Comparison of ENCODE assay signal across 8 cellular contexts in the genomic region with DNA sequence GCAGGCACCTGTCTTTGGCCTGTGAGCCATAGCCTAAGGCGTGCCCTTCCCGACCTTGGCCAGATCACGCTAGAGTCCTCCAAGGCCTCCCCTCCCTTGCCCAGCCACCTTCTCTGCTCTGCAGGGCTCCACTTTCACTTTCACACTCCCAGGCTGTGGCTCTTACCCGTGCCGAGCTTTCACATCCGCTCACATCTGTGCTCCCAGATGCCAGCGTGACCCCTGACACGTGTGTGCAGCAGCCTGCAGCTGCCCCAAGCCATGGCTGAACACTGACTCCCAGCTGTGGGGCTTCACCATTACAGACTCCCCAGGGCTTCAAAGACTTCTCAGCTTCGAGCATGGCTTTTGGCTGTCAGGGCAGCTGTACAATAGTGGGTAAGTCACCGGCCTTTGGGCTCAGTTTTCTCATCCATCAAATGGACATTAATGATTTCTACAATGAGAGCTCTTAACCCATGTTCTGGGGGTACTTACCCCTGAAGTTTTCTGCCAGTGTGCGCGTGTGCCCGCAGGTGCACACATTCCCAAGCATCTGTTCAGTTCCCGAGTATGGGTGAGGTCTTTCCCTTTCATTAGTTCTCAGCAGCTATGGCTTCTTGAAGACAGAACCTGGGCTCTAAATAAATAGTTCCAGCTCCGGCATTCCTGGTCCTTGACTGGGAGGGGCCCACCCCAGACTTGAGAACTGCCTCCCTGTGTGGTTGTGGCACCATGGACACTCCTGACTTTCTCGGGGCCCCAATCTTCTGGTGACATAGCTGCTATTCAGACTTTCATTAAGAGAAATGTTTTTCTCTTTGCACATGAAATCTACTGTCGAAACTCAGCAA.
A peak's percentile ranks its signal among the peaks of the same experiment; 100 is the strongest.
DNase-seq lines count a peak whose midpoint lies in the region; ATAC-seq, FAIRE-seq and TF ChIP-seq lines count a peak whose summit lies in the region.

No MANE protein-coding gene starts in this region.

- peak overlapping the region; percentile 96 for H3K27ac Mint-ChIP-seq in T-helper 2 cell treated with Interferon-gamma antibody and Interleukin-4, amounts not matched to agents 5 μg/mL and 100 μg/mL, for 36 hours

- H3K9me3 ChIP-seq in K562 (replicated peaks; ENCODE audit: control insufficient read depth, insufficient read depth, low read depth, low read length) (no peaks in the 10 kb centered on the region), left lung (no peaks in the 10 kb centered on the region)

- H3K27me3 Mint-ChIP-seq in T-helper 2 cell treated with Interferon-gamma antibody and Interleukin-4, amounts not matched to agents 5 μg/mL and 100 μg/mL, for 36 hours (ENCODE audit: low read depth) = no peaks in the 10 kb centered on the region

- H3K4me3 ChIP-seq in K562 (no peak overlapping the region), left lung (peak overlapping the region; percentile 19 to 56)

- peaks cover 78% of the 10 kb centered on the region for H3K4me1 Mint-ChIP-seq in T-helper 2 cell treated with Interferon-gamma antibody and Interleukin-4, amounts not matched to agents 5 μg/mL and 100 μg/mL, for 36 hours (ENCODE audit: low read depth)

- H3K36me3 Mint-ChIP-seq in T-helper 2 cell treated with Interferon-gamma antibody and Interleukin-4, amounts not matched to agents 5 μg/mL and 100 μg/mL, for 36 hours (ENCODE audit: low read depth) = peaks cover 31% of the 10 kb centered on the region

- H3K4me1 ChIP-seq in K562 (replicated peaks in 1 of 2; ENCODE audit: control insufficient read depth in 2 of 2, insufficient read depth in 2 of 2, low read length in 2 of 2) = peaks cover 18 to 23% of the 10 kb centered on the region in 2 experiments; a peak in 4 of 5 replicates
- H3K4me1 ChIP-seq in left lung = peaks cover 42 to 100% of the 10 kb centered on the region in 2 donors

- DNase-seq in NCI-H82 (lab: John Stamatoyannopoulos, UW) (peak; percentile 27), NCI-H82 treated with DMSO at 0.1 percent for 48 hours (lab: John Stamatoyannopoulos, UW; ENCODE audit: unreplicated experiment) (no peak), K562 (ENCODE audit: extremely low read depth in 1 of 4, low spot score in 3 of 4) (no peak), left lung (peak; percentile 90), NCI-H1417 treated with DMSO at 0.1 percent for 48 hours (lab: John Stamatoyannopoulos, UW) (no peak)
- peak; percentile 80 for DNase-seq in T-helper 2 cell treated with Interferon-gamma antibody and Interleukin-4, amounts not matched to agents 5 μg/mL and 100 μg/mL, for 36 hours (ENCODE audit: low spot score)
- DNase-seq in stimulated activated CD4-positive, alpha-beta T cell treated with anti-CD3 and anti-CD28 coated beads, TNF-alpha, amount 100 ng/mL, for 48 hours (ENCODE audit: low read depth in 3 of 3) = peak; percentile 64 to 73 (median 68)

- H3K9me3 Mint-ChIP-seq in T-helper 2 cell treated with Interferon-gamma antibody and Interleukin-4, amounts not matched to agents 5 μg/mL and 100 μg/mL, for 36 hours = no peaks in the 10 kb centered on the region

- TF ChIP-seq EP300 in K562 (IDR thresholded peaks at IDR 0.05; ENCODE audit: low read length) = no peak

- 0 out of 2 replicates have a peak overlapping the region, but pooled peaks have one; percentile 3 for H2AFZ ChIP-seq in K562 (ENCODE audit: low read depth, low read length)

- peak in 2 of 3 experiments; percentile 29 to 35; a peak in 3 of 6 replicates for TF ChIP-seq CTCF in K562 (IDR thresholded peaks at IDR 0.05 in 2 of 3, conservative IDR thresholded peaks at IDR 0.05 in 1 of 3; ENCODE audit: insufficient read depth in 2 of 3, low read depth in 1 of 3, low read length in 3 of 3)
- no peak for TF ChIP-seq CTCF in left lung (IDR thresholded peaks at IDR 0.05)

- in situ Hi-C loops in K562 (cut with MboI) = no loop called here

- TF ChIP-seq POLR2A in K562 (conservative IDR thresholded peaks at IDR 0.05) = no peak

- H3K9ac ChIP-seq in K562 (ENCODE audit: insufficient read depth in 1 of 2, low read depth in 2 of 2, low read length in 2 of 2) = 0 out of 4 replicates have a peak overlapping the region, but pooled peaks of 1 of the 2 experiments have one; percentile 71

- FAIRE-seq in K562 (lab: Jason Lieb, UNC) = peak; percentile 26

- H4K20me1 ChIP-seq in K562 (replicated peaks; ENCODE audit: control insufficient read depth, insufficient read depth, low read length) = 0 out of 2 replicates have a peak, but pooled peaks cover 5% of the 10 kb centered on the region

- H3K27me3 ChIP-seq in K562 (ENCODE audit: control insufficient read depth in 2 of 2, insufficient read depth in 2 of 2, low read length in 2 of 2) (no peaks in the 10 kb centered on the region), left lung (no peaks in the 10 kb centered on the region)

- 0 out of 4 replicates have a peak, but pooled peaks of 1 of the 2 experiments have one; percentile 16 for TF ChIP-seq RAD21 in K562 (CRISPR knock-in tag; conservative IDR thresholded peaks at IDR 0.05 in 1 of 2, IDR thresholded peaks at IDR 0.05 in 1 of 2)

- CTCF ChIA-PET in K562 (lab: Yijun Ruan, JAX; ENCODE audit: low intra/inter-chr PET ratio) = interaction anchor here (0.6 kb wide), 1 partner anchor 105 kb away, joined by 3 read pairs; no protein-coding TSS in a partner anchor

- no peaks in the 10 kb centered on the region for H3K79me2 ChIP-seq in K562 (ENCODE audit: control insufficient read depth, insufficient read depth, low read length)

- H3K9me1 ChIP-seq in K562 (ENCODE audit: control insufficient read depth, insufficient read depth, low read length) = no peaks in the 10 kb centered on the region

- H3K36me3 ChIP-seq in K562 (ENCODE audit: control insufficient read depth, insufficient read depth, low read length) (no peaks in the 10 kb centered on the region), left lung (peaks cover 0 to 42% of the 10 kb centered on the region in 2 donors)

- 50% methylated on average over 16 of the region's 17 CpGs for WGBS in K562 (ENCODE audit: insufficient coverage, low coverage, missing lambda C conversion rate)

- no peak overlapping the region for H3K27ac ChIP-seq in K562 (ENCODE audit: extremely low read depth, low read depth, low read length)
- H3K27ac ChIP-seq in left lung = peak overlapping the region; percentile 88 to 92

- intact Hi-C loops in K562 (cut with micrococcal nuclease) (no loop called here), left lung (cut with DNase I) (loop anchor here in 1 of 2 donors (5.0 kb wide), 1 partner anchor 135 kb away; no protein-coding TSS in a partner anchor)

- POLR2A ChIA-PET in K562 (lab: Yijun Ruan, JAX) = interaction anchor here (0.5 to 1.9 kb wide), 11 partner anchors 9 to 168 kb away, joined by 3 to 7 read pairs (median 3); no protein-coding TSS in a partner anchor

- no peak overlapping the region for H3K4me2 ChIP-seq in K562 (ENCODE audit: insufficient read depth, low read length)

- peak; percentile 76 for ATAC-seq in HG03095 (IDR thresholded peaks at IDR 0.05; ENCODE audit: unreplicated experiment)
- ATAC-seq in K562 = peak; percentile 27
- peak; percentile 78 for ATAC-seq in left lung

- H3K4me3 Mint-ChIP-seq in T-helper 2 cell treated with Interferon-gamma antibody and Interleukin-4, amounts not matched to agents 5 μg/mL and 100 μg/mL, for 36 hours = peak overlapping the region; percentile 84

- no TSS peak for BruUV-seq in K562 (replicated peaks; lab: Mats Ljungman, UMichigan)

TF ChIP-seq in K562, 482 proteins besides CTCF, POLR2A, EP300 and RAD21 (continues in another document):
- TF ChIP-seq CBFA2T3 (IDR thresholded peaks at IDR 0.05) (peak; percentile 21; the same call in 1 of the 2 replicates), CCAR2 (IDR thresholded peaks at IDR 0.05; ENCODE audit: low read depth, low read length) (no peak), NFYB (IDR thresholded peaks at IDR 0.05; ENCODE audit: extremely low read depth, insufficient read length) (no peak), RBM25 (IDR thresholded peaks at IDR 0.05; ENCODE audit: low read depth, low read length, severe bottlenecking) (peak; percentile 63), NR2C2 (CRISPR knock-in tag; IDR thresholded peaks at IDR 0.05) (no peak), NR2C2 (tag; IDR thresholded peaks at IDR 0.05) (peak; percentile 69)
- TF ChIP-seq, protein P1, sequence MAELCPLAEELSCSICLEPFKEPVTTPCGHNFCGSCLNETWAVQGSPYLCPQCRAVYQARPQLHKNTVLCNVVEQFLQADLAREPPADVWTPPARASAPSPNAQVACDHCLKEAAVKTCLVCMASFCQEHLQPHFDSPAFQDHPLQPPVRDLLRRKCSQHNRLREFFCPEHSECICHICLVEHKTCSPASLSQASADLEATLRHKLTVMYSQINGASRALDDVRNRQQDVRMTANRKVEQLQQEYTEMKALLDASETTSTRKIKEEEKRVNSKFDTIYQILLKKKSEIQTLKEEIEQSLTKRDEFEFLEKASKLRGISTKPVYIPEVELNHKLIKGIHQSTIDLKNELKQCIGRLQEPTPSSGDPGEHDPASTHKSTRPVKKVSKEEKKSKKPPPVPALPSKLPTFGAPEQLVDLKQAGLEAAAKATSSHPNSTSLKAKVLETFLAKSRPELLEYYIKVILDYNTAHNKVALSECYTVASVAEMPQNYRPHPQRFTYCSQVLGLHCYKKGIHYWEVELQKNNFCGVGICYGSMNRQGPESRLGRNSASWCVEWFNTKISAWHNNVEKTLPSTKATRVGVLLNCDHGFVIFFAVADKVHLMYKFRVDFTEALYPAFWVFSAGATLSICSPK (IDR thresholded peaks at IDR 0.05; ENCODE audit: borderline replicate concordance) = no peak
- TF ChIP-seq, protein P2, sequence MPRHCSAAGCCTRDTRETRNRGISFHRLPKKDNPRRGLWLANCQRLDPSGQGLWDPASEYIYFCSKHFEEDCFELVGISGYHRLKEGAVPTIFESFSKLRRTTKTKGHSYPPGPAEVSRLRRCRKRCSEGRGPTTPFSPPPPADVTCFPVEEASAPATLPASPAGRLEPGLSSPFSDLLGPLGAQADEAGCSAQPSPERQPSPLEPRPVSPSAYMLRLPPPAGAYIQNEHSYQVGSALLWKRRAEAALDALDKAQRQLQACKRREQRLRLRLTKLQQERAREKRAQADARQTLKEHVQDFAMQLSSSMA (CRISPR knock-in tag; IDR thresholded peaks at IDR 0.05) = no peak
- TF ChIP-seq, protein P3, sequence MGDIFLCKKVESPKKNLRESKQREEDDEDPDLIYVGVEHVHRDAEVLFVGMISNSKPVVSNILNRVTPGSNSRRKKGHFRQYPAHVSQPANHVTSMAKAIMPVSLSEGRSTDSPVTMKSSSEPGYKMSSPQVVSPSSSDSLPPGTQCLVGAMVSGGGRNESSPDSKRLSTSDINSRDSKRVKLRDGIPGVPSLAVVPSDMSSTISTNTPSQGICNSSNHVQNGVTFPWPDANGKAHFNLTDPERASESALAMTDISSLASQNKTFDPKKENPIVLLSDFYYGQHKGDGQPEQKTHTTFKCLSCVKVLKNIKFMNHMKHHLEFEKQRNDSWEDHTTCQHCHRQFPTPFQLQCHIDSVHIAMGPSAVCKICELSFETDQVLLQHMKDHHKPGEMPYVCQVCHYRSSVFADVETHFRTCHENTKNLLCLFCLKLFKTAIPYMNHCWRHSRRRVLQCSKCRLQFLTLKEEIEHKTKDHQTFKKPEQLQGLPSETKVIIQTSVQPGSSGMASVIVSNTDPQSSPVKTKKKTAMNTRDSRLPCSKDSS (IDR thresholded peaks at IDR 0.05; ENCODE audit: low read depth, partially characterized antibody) = no peak

Comparison
In these comparisons a context has a peak if more than half of its experiments do, and no peak if none do; other contexts are left out.
1. DNase-seq: peak in NCI-H82 (single experiment), T-helper 2 cell treated with Interferon-gamma antibody and Interleukin-4, amounts not matched to agents 5 μg/mL and 100 μg/mL, for 36 hours (single experiment), left lung (2 of 2) and stimulated activated CD4-positive, alpha-beta T cell treated with anti-CD3 and anti-CD28 coated beads, TNF-alpha, amount 100 ng/mL, for 48 hours (3 of 3); none in NCI-H82 treated with DMSO at 0.1 percent for 48 hours (single experiment), K562 (0 of 4) and NCI-H1417 treated with DMSO at 0.1 percent for 48 hours (single experiment).
2. ATAC-seq: peak in every context shown above with its lines; median percentile 78 in left lung; 76 in HG03095; 27 in K562.
3. CTCF ChIP-seq: peak in K562 (2 of 3); none in left lung (0 of 2).